In genomic region chr12:123149828-123150272, GRCh38 we compare ENCODE assay signal across 8 cellular contexts. TPM values are rescaled to one million over a fixed set of nuclear protein-coding genes. Genes with fewer than 3 reads are reported as not detected.
A peak's percentile ranks its signal among the peaks of the same experiment; 100 is the strongest.
DNase-seq lines count a peak whose midpoint lies in the region; ATAC-seq, FAIRE-seq and TF ChIP-seq lines count a peak whose summit lies in the region.

No MANE protein-coding gene starts in this region.

- H3K27ac ChIP-seq in pancreas: peak overlapping the region in 2 of 4 donors; percentile 27 to 53

- H3K4me3 ChIP-seq in fibroblast of the aortic adventitia (ENCODE audit: low read depth, low read length): peak overlapping the region; percentile 68
- peak overlapping the region; percentile 51 to 77 (median 60) for H3K4me3 ChIP-seq in pancreas

- H3K27ac Mint-ChIP-seq in T-helper 17 cell: peak overlapping the region; percentile 14

- peaks cover 25% of the 10 kb centered on the region for H3K4me1 ChIP-seq in ES-I3 (ENCODE audit: insufficient read depth, low read length)
- peaks cover 0 to 11% (median 0%) of the 10 kb centered on the region in 3 donors for H3K4me1 ChIP-seq in pancreas

- intact Hi-C loops in pancreas (cut with DNase I): no loop called here

- TF ChIP-seq CTCF in fibroblast of the aortic adventitia (IDR thresholded peaks at IDR 0.05; ENCODE audit: insufficient read depth, low read length): no peak
- TF ChIP-seq CTCF in pancreas (IDR thresholded peaks at IDR 0.05): no peak

- H3K36me3 ChIP-seq in ES-I3 (ENCODE audit: insufficient read depth, low read length) (no peaks in the 10 kb centered on the region), pancreas (no peaks in the 10 kb centered on the region)

- ATAC-seq in T-helper 17 cell (no peak), pancreas (peak in 3 of 4 donors; percentile 3 to 30 (median 21)), GM19023 (IDR thresholded peaks at IDR 0.05; ENCODE audit: unreplicated experiment) (no peak)

- H3K9me3 ChIP-seq in ES-I3 (ENCODE audit: control insufficient read depth, insufficient read depth, low read length): no peaks in the 10 kb centered on the region
- H3K9me3 ChIP-seq in T-helper 17 cell (ENCODE audit: control insufficient read depth, low read length, poor library complexity, severe bottlenecking): no peaks in the 10 kb centered on the region
- H3K9me3 ChIP-seq in pancreas: no peaks in the 10 kb centered on the region

- H3K9ac ChIP-seq in ES-I3 (ENCODE audit: low read depth, low read length): peak overlapping the region; percentile 81

- H3K36me3 Mint-ChIP-seq in T-helper 17 cell (ENCODE audit: low read depth): peaks cover 3% of the 10 kb centered on the region

- 16 to 28% methylated on average over 16 of the region's 16 CpGs for WGBS in pancreas, 2 donors

- FAIRE-seq in pancreas (lab: Jason Lieb, UNC): no peak

- H3K27me3 Mint-ChIP-seq in T-helper 17 cell: no peaks in the 10 kb centered on the region

- DNase-seq in T-helper 17 cell (no peak), fibroblast of the aortic adventitia (ENCODE audit: low read depth) (no peak), pancreas (peak in 2 of 6 donors; percentile 19 to 60), iPS-NIHi11 (ENCODE audit: low spot score) (no peak), NCI-H187 (lab: John Stamatoyannopoulos, UW) (no peak)
- no peak for DNase-seq in NK-92 treated with Interleukin-12 subunit alpha and Interleukin-12 subunit beta, amount 100 ng/mL, for 24 hours (lab: John Stamatoyannopoulos, UW)

- H3K4me1 Mint-ChIP-seq in T-helper 17 cell: peaks cover 25% of the 10 kb centered on the region

- no peaks in the 10 kb centered on the region for H3K27me3 ChIP-seq in pancreas

- H3K4me3 Mint-ChIP-seq in T-helper 17 cell: peak overlapping the region; percentile 91

RNA-seq across cellular contexts. Expression of gene PITPNM2, which starts 1.0 kb away (rescaled TPM):
- total RNA-seq in T-helper 17 cell (10 to 100 TPM; 21.7 to 47.9 TPM), fibroblast of the aortic adventitia (ENCODE audit: low replicate concordance) (4.1 and 6.6 TPM in 2 replicates), pancreas (1 to 10 TPM; 4.4 to 9.8 (median 5.6) TPM)
- 10 to 100 TPM in 1 of 2 donors, 1 to 10 TPM in 1; 8.2 to 13.2 TPM for polyA plus RNA-seq in pancreas

Comparison
In these comparisons a context has a peak if more than half of its experiments do, and no peak if none do; other contexts are left out.
1. ATAC-seq: peak in pancreas (3 of 4); none in T-helper 17 cell (single experiment) and GM19023 (single experiment).